In the genomic region with DNA sequence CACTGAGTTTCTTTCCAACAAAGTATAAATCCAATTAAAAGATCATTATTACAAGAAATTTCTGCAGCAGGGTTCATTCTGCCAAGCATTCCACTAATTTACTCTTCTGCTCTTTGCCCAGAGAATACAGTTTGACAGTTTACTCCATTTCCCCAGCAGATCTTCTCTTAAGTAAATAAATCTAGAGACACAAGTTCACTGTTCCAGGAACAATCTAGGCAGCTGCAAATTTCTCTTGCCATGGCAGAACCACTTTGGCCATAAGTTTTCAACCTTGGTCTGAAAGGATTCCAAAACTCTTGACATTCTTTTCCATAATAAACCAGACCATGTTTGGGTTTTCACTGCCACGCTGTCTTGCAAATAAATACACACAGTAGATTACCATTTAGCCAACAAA, we compare ENCODE assay signal across 22 cellular contexts. TPM values are rescaled to one million over a fixed set of nuclear protein-coding genes. Genes with fewer than 3 reads are reported as not detected.
DNase-seq lines count a peak whose midpoint lies in the region; ATAC-seq, FAIRE-seq and TF ChIP-seq lines count a peak whose summit lies in the region.
"Had no signal": no experiment of that assay in that cellular context is flagged by ENCODE, and none has a peak within 500 bp of the region (broad histone marks: within the 10 kb centered on the region; RNA-seq: fewer than 3 reads in every experiment).

No MANE protein-coding gene starts in this region.

- H3K27ac ChIP-seq in AG04450 (ENCODE audit: low read depth, low read length) (no peak overlapping the region), HepG2 (ENCODE audit: extremely low read length, insufficient read depth, low read length) (no peak overlapping the region)
- H3K27ac ChIP-seq: SJSA1, thoracic aorta, WERI-Rb-1 had no signal

- CTCF ChIA-PET in AG04450 (lab: Charles Lee) (interaction anchor here (0.5 to 1.9 kb wide), 5 partner anchors 11 to 360 kb away, joined by 5 to 8 read pairs (median 6); partner anchors contain the start of genes GRK5 and RGS10), HepG2 (lab: Yijun Ruan, JAX; ENCODE audit: low intra/inter-chr PET ratio, low total read pairs) (no interaction called here)

- H3K4me3 ChIP-seq in AG04450 (ENCODE audit: low read depth, low read length) (no peak overlapping the region), astrocyte of the cerebellum (ENCODE audit: low read depth, low read length) (no peak overlapping the region), HepG2 (replicated peaks in 1 of 3; ENCODE audit: insufficient read depth in 1 of 3, low read depth in 2 of 3, low read length in 3 of 3) (no peak overlapping the region)
- H3K4me3 ChIP-seq: Peyer's patch, SJSA1, thoracic aorta had no signal

- intact Hi-C loops in HepG2 (cut with micrococcal nuclease; ENCODE audit: unreplicated experiment) (no loop called here), cardiac septum (cut with DNase I) (no loop called here)

- no peak overlapping the region for H2AFZ ChIP-seq in HepG2 (ENCODE audit: low read length)

- no peaks in the 10 kb centered on the region for H3K79me2 ChIP-seq in HepG2 (ENCODE audit: insufficient read depth, low read length)

- BruUV-seq in HepG2 (replicated peaks; lab: Mats Ljungman, UMichigan): no TSS peak

- no peaks in the 10 kb centered on the region for H4K20me1 ChIP-seq in HepG2 (ENCODE audit: insufficient read depth, low read length)

- POLR2A ChIA-PET in AG04450 (lab: Yijun Ruan, JAX): no interaction called here
- POLR2A ChIA-PET in HepG2 (lab: Yijun Ruan, JAX): no interaction called here

- no peak for TF ChIP-seq POLR2A in HepG2 (IDR thresholded peaks at IDR 0.05; ENCODE audit: insufficient read depth in 1 of 2, low read depth in 2 of 2, low read length in 2 of 2)

- H3K36me3 ChIP-seq in HepG2 (replicated peaks in 1 of 2; ENCODE audit: control insufficient read depth in 1 of 2, insufficient read depth in 2 of 2, low read length in 2 of 2): no peaks in the 10 kb centered on the region
- H3K36me3 ChIP-seq: Peyer's patch, SJSA1, thoracic aorta, WERI-Rb-1 had no signal

- no peak for FAIRE-seq in HepG2 (lab: Jason Lieb, UNC)
- FAIRE-seq: GM12891 had no signal

- no peak for TF ChIP-seq RAD21 in HepG2 (CRISPR knock-in tag; IDR thresholded peaks at IDR 0.05)

- H3K4me2 ChIP-seq in HepG2 (ENCODE audit: low read depth, low read length): 0 out of 2 replicates have a peak overlapping the region, but pooled peaks have one; percentile 10

- 0% methylated on average over 1 of the region's 1 CpG for WGBS in HepG2 (ENCODE audit: low lambda C conversion rate)

- H3K9ac ChIP-seq in HepG2 (ENCODE audit: insufficient read depth, low read depth, low read length): no peak overlapping the region

- no peak for TF ChIP-seq EP300 in HepG2 (IDR thresholded peaks at IDR 0.05; ENCODE audit: low read depth in 2 of 2, low read length in 2 of 2)
- no peak for TF ChIP-seq EP300 in HepG2 (CRISPR knock-in tag; IDR thresholded peaks at IDR 0.05; ENCODE audit: borderline replicate concordance)

- H3K27me3 ChIP-seq in AG04450 (ENCODE audit: control insufficient read depth, insufficient read depth, low read length) (no peaks in the 10 kb centered on the region), HepG2 (ENCODE audit: control insufficient read depth in 1 of 2, insufficient read depth in 2 of 2, low read length in 2 of 2) (no peaks in the 10 kb centered on the region)
- H3K27me3 ChIP-seq: Peyer's patch, SJSA1 had no signal

- H3K4me1 ChIP-seq in HepG2 (ENCODE audit: insufficient read depth, low read length): peaks cover 21% of the 10 kb centered on the region

- H3K9me3 ChIP-seq in AG04450 (ENCODE audit: control insufficient read depth, insufficient read depth, low read length) (no peaks in the 10 kb centered on the region), HepG2 (ENCODE audit: low read length) (no peaks in the 10 kb centered on the region)
- H3K9me3 ChIP-seq: Peyer's patch, SJSA1, thoracic aorta had no signal

- DNase-seq in AG04450 (ENCODE audit: low read depth, low spot score) (peak; percentile 52), GM04503 (ENCODE audit: low read depth) (peak; percentile 23), astrocyte of the cerebellum (ENCODE audit: low read depth) (peak; percentile 38), HepG2 (ENCODE audit: low spot score) (peak; percentile 54), NCI-H748 treated with DMSO at 0.1 percent for 48 hours (lab: John Stamatoyannopoulos, UW) (no peak), NCI-H2227 (lab: John Stamatoyannopoulos, UW; ENCODE audit: unreplicated experiment) (no peak), SKM-1 treated with dmso at 0.1 percent for 144 hours (lab: John Stamatoyannopoulos, UW; ENCODE audit: unreplicated experiment) (no peak), cardiac septum (ENCODE audit: low spot score) (no peak)
- DNase-seq: ACHN; amniotic stem cell; DMS153; H7; NCI-H1092; NCI-H2029 treated with DMSO at 0.1 percent for 48 hours; nephron progenitor cell; NK-92 treated with Interleukin-12 subunit alpha and Interleukin-12 subunit beta, amount 100 ng/mL, for 24 hours; Peyer's patch; WERI-Rb-1 had no signal

- in situ Hi-C loops in astrocyte of the cerebellum (cut with HindIII; ENCODE audit: low sequenced_read_pairs) (no loop called here), HepG2 (cut with HindIII; ENCODE audit: extremely low pct_ligation_motif_present, low pct_unique_long_range_greater_than_20kb) (loop anchor here (25.0 kb wide), 1 partner anchor 344 kb away; the partner anchor contains the start of gene PRDX3)

- TF ChIP-seq CTCF in AG04450 (IDR thresholded peaks at IDR 0.05; ENCODE audit: low read depth, low read length): no peak
- TF ChIP-seq CTCF in astrocyte of the cerebellum (IDR thresholded peaks at IDR 0.05; ENCODE audit: low read depth, low read length, missing control alignments): no peak
- TF ChIP-seq CTCF in HepG2 (CRISPR knock-in tag; IDR thresholded peaks at IDR 0.05): no peak

- ATAC-seq in HepG2: peak; percentile 52; the same call in 2 of the 3 replicates
- ATAC-seq: stimulated activated effector memory CD8-positive, alpha-beta T cell treated with anti-CD3 and anti-CD28 coated beads, Interleukin-12 subunit alpha, Interleukin-12 subunit beta, amount 100 ng/mL, for 72 hours had no signal

TF ChIP-seq in HepG2, 621 proteins besides CTCF, POLR2A, EP300 and RAD21:
- no peak for TF ChIP-seq TEAD3 (CRISPR knock-in tag; optimal IDR thresholded peaks at IDR 0.05; ENCODE audit: borderline replicate concordance)
- no peak for TF ChIP-seq MZF1 (CRISPR knock-in tag; IDR thresholded peaks at IDR 0.05; ENCODE audit: borderline replicate concordance)
- no peak for TF ChIP-seq ZNF362 (CRISPR knock-in tag; IDR thresholded peaks at IDR 0.05; ENCODE audit: borderline replicate concordance)
- no peak for TF ChIP-seq RCOR2 (CRISPR knock-in tag; IDR thresholded peaks at IDR 0.05)
- no peak for TF ChIP-seq ZBTB20 (CRISPR knock-in tag; IDR thresholded peaks at IDR 0.05; ENCODE audit: borderline replicate concordance, low read depth)
- TF ChIP-seq NFIB (CRISPR knock-in tag; IDR thresholded peaks at IDR 0.05; ENCODE audit: borderline replicate concordance): no peak

RNA-seq across cellular contexts. Expression of gene RGS10, which starts 11.5 kb away (rescaled TPM):
- 174 and 219 TPM in 2 replicates for polyA plus RNA-seq in AG04450 (2011; rRNA removed)
- 49.0 and 52.5 TPM in 2 replicates for polyA minus RNA-seq in AG04450 (2011; rRNA and poly(A)+ RNA removed)
- 1.1 and 1.7 TPM in 2 replicates for total RNA-seq in HepG2 (2016; rRNA removed; fragmentation: Illumina TruSeq; extraction: Trizol)
- total RNA-seq in HepG2 (2016; cell fraction: cytosol; rRNA removed; fragmentation: Illumina TruSeq; extraction: Trizol; ENCODE audit: low read depth): 2.3 and 4.0 TPM in 2 replicates
- 1.3 and 2.0 TPM in 2 replicates for total RNA-seq in HepG2 (2016; cell fraction: insoluble cytoplasmic fraction; rRNA removed; fragmentation: Illumina TruSeq; extraction: Trizol)
- 2.3 and 2.4 TPM in 2 replicates for total RNA-seq in HepG2 (2016; cell fraction: membrane; rRNA removed; fragmentation: Illumina TruSeq; extraction: Trizol)
- 0.78 and 1.1 TPM in 2 replicates for total RNA-seq in HepG2 (2016; cell fraction: nucleus; rRNA removed; fragmentation: Illumina TruSeq; extraction: Trizol)
- polyA plus RNA-seq in HepG2 (2011; rRNA removed): 4.1 and 5.1 TPM in 2 replicates
- polyA plus RNA-seq in HepG2 (2011; cell fraction: cytosol; rRNA removed): 2.9 and 4.0 TPM in 2 replicates
- 1.2 and 1.3 TPM in 2 replicates for polyA plus RNA-seq in HepG2 (2011; cell fraction: nucleus; rRNA removed)
- 1.4 and 3.1 TPM in 2 replicates for polyA plus RNA-seq in HepG2 (2012)
- 3.3 and 5.1 TPM in 2 replicates for polyA plus RNA-seq in HepG2 (2016; cell fraction: cytosol; fragmentation: Illumina TruSeq; extraction: Trizol; ENCODE audit: low read depth)
- polyA plus RNA-seq in HepG2 (2016; cell fraction: insoluble cytoplasmic fraction; fragmentation: Illumina TruSeq; extraction: Trizol; ENCODE audit: low read depth): 2.4 and 3.6 TPM in 2 replicates
- polyA plus RNA-seq in HepG2 (2016; cell fraction: membrane; fragmentation: Illumina TruSeq; extraction: Trizol; ENCODE audit: low read depth): 3.3 TPM in 2 replicates
- 0.67 and 1.8 TPM in 2 replicates for polyA plus RNA-seq in HepG2 (2016; cell fraction: nucleus; fragmentation: Illumina TruSeq; extraction: Trizol; ENCODE audit: insufficient read depth, low read depth)
- 1.3 and 2.3 TPM in 2 replicates for polyA minus RNA-seq in HepG2 (2011; rRNA and poly(A)+ RNA removed; ENCODE audit: low replicate concordance)
- 1.3 and 2.1 TPM in 2 replicates for polyA minus RNA-seq in HepG2 (2011; cell fraction: cytosol; rRNA and poly(A)+ RNA removed)
- 0.99 and 1.8 TPM in 2 replicates for polyA minus RNA-seq in HepG2 (2011; cell fraction: nucleus; rRNA and poly(A)+ RNA removed)
- 3.2 TPM for total RNA-seq in cardiac septum

Comparison
In these comparisons a context has a peak if more than half of its experiments do, and no peak if none do; other contexts are left out.
1. DNase-seq: peak in AG04450 (single experiment), GM04503 (single experiment), astrocyte of the cerebellum (single experiment) and HepG2 (single experiment); none in NCI-H748 treated with DMSO at 0.1 percent for 48 hours (single experiment), NCI-H2227 (single experiment), SKM-1 treated with dmso at 0.1 percent for 144 hours (single experiment) and cardiac septum (single experiment).